Comparison of ENCODE assay signal across 24 cellular contexts in the genomic region with DNA sequence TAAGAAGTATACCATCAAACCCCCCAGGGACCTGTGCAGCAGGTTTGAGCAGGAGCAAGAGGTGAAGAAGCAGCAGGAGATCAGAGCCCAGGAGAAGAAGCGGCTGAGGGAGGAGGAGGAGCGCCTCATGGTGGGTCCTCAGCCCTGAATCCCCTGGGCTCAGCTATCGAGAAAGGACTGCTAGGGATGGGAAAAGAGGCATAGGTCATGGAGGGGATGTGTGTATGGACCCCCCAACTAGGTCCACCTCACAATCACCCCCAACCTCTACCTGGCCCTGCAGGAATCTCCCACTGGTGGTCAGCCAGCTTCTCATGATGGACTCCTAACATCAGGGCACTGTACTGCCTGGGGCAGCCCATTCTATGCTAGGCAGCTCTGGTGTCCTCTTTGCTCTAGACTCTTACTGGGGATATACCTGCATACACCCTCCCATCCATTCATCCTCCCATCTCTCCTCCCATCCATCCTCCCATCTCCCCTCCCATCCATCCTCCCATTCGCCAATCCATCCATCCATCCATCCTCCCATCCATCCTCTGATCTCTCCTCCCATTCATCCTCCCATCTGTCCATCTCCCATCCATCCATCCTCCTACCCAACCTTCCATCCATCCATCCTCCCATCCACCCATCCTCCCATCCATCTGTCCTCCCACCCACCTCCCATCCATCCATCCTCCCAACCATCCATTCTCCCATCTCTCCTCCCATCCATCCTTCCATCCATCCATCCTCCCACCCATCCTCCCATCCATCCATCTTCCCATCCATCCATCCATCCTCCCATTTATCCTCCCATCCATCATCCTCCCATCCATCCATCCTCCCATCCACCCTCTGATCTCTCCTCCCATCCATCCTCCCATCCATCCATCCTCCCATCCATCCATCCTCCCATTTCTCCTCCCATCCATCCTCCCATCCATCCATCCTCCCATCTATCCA. TPM values are rescaled to one million over a fixed set of nuclear protein-coding genes. Genes with fewer than 3 reads are reported as not detected.
DNase-seq lines count a peak whose midpoint lies in the region; ATAC-seq, FAIRE-seq and TF ChIP-seq lines count a peak whose summit lies in the region.
"Had no signal": no experiment of that assay in that cellular context is flagged by ENCODE, and none has a peak within 500 bp of the region (broad histone marks: within the 10 kb centered on the region; RNA-seq: fewer than 3 reads in every experiment).

No MANE protein-coding gene starts in this region.

- H3K4me3 ChIP-seq in HepG2 (replicated peaks in 1 of 3; ENCODE audit: insufficient read depth in 1 of 3, low read depth in 2 of 3, low read length in 3 of 3) = peak overlapping the region; percentile 11 to 58 (median 52)
- H3K4me3 ChIP-seq in brain microvascular endothelial cell (ENCODE audit: low read depth, low read length) = no peak overlapping the region
- H3K4me3 ChIP-seq: HAP-1, SK-N-MC had no signal

- DNase-seq in GM13977 (ENCODE audit: low spot score) = peak; percentile 12
- DNase-seq in HepG2 (ENCODE audit: low spot score) = no peak
- no peak for DNase-seq in type B pancreatic cell (ENCODE audit: extremely low spot score, unreplicated experiment)
- no peak for DNase-seq in LoVo (ENCODE audit: low spot score)
- no peak for DNase-seq in brain microvascular endothelial cell
- no peak for DNase-seq in activated CD4-positive, alpha-beta T cell treated with anti-CD3 and anti-CD28 coated beads for 4 hours
- DNase-seq: DMS 273 treated with DMSO at 0.1 percent for 48 hours, GDM1, KG1, NCI-H1417, NCI-H187, NCI-H2107, NCI-H510A treated with DMSO at 0.1 percent for 48 hours, NCI-H774, OCI-M1, SHP77 had no signal

- no peaks in the 10 kb centered on the region for H3K36me3 Mint-ChIP-seq in type B pancreatic cell
- H3K36me3 Mint-ChIP-seq: CD14-positive monocyte had no signal

- CTCF ChIA-PET in HepG2 (lab: Yijun Ruan, JAX; ENCODE audit: low intra/inter-chr PET ratio, low total read pairs) = interaction anchor here (0.8 kb wide), 1 partner anchor 56 kb away, joined by 4 read pairs; no protein-coding TSS in a partner anchor

- H3K9ac ChIP-seq in HepG2 (ENCODE audit: insufficient read depth, low read depth, low read length) = peak overlapping the region; percentile 68

- no peak for TF ChIP-seq RAD21 in HepG2 (CRISPR knock-in tag; IDR thresholded peaks at IDR 0.05)

- peaks cover 24% of the 10 kb centered on the region for H3K4me1 Mint-ChIP-seq in type B pancreatic cell (ENCODE audit: unreplicated experiment)
- H3K4me1 Mint-ChIP-seq: CD14-positive monocyte had no signal

- H3K9me3 ChIP-seq in HepG2 (ENCODE audit: low read length) = no peaks in the 10 kb centered on the region
- H3K9me3 ChIP-seq: HAP-1 had no signal

- H3K27me3 Mint-ChIP-seq in type B pancreatic cell = no peaks in the 10 kb centered on the region

- H3K4me3 Mint-ChIP-seq in type B pancreatic cell = no peak overlapping the region
- H3K4me3 Mint-ChIP-seq: CD14-positive monocyte had no signal

- no peak for TF ChIP-seq POLR2A in HepG2 (IDR thresholded peaks at IDR 0.05; ENCODE audit: insufficient read depth in 1 of 2, low read depth in 2 of 2, low read length in 2 of 2)

- in situ Hi-C loops in GM13977 (cut with MboI; ENCODE audit: low pct_unique_long_range_greater_than_20kb, low sequenced_read_pairs, unreplicated experiment) (no loop called here), HepG2 (cut with HindIII; ENCODE audit: extremely low pct_ligation_motif_present, low pct_unique_long_range_greater_than_20kb) (no loop called here), brain microvascular endothelial cell (cut with HindIII; ENCODE audit: low pct_ligation_motif_present, low sequenced_read_pairs) (no loop called here)

- ATAC-seq in HepG2 = peak; percentile 1; the same call in 1 of the 3 replicates

- H3K79me2 ChIP-seq in HepG2 (ENCODE audit: insufficient read depth, low read length) = no peaks in the 10 kb centered on the region

- H3K36me3 ChIP-seq in HepG2 (replicated peaks in 1 of 2; ENCODE audit: control insufficient read depth in 1 of 2, insufficient read depth in 2 of 2, low read length in 2 of 2) (no peaks in the 10 kb centered on the region), brain microvascular endothelial cell (replicated peaks) (no peaks in the 10 kb centered on the region)
- H3K36me3 ChIP-seq: HAP-1 had no signal

- peak overlapping the region; percentile 94 for H3K4me2 ChIP-seq in HepG2 (ENCODE audit: low read depth, low read length)

- intact Hi-C loops in HepG2 (cut with micrococcal nuclease; ENCODE audit: unreplicated experiment) = loop anchor here (1.0 to 2.0 kb wide), 2 partner anchors 15 to 44 kb away; no protein-coding TSS in a partner anchor

- peak overlapping the region; percentile 82 for H3K27ac Mint-ChIP-seq in type B pancreatic cell
- H3K27ac Mint-ChIP-seq: CD14-positive monocyte had no signal

- TF ChIP-seq CTCF in GM13977 (IDR thresholded peaks at IDR 0.05; ENCODE audit: extremely low read depth, insufficient read depth, missing control alignments) (no peak), VCaP (conservative IDR thresholded peaks at IDR 0.05) (no peak), HepG2 (CRISPR knock-in tag; IDR thresholded peaks at IDR 0.05) (no peak; the same call in 1 of the 2 replicates), type B pancreatic cell (conservative IDR thresholded peaks at IDR 0.05) (no peak), brain microvascular endothelial cell (IDR thresholded peaks at IDR 0.05; ENCODE audit: low read depth, low read length, missing control alignments) (no peak)

- 32% methylated on average over 4 of the region's 4 CpGs for WGBS in HepG2 (ENCODE audit: low lambda C conversion rate)

- no peak overlapping the region for H2AFZ ChIP-seq in HepG2 (ENCODE audit: low read length)

- H3K27me3 ChIP-seq in HepG2 (ENCODE audit: control insufficient read depth in 1 of 2, insufficient read depth in 2 of 2, low read length in 2 of 2) (no peaks in the 10 kb centered on the region), brain microvascular endothelial cell (replicated peaks) (peaks cover 4% of the 10 kb centered on the region)

- no peak for FAIRE-seq in HepG2 (lab: Jason Lieb, UNC)

- H4K20me1 ChIP-seq in HepG2 (ENCODE audit: insufficient read depth, low read length) = no peaks in the 10 kb centered on the region

- peaks cover 72% of the 10 kb centered on the region for H3K4me1 ChIP-seq in HepG2 (ENCODE audit: insufficient read depth, low read length)
- H3K4me1 ChIP-seq: HAP-1 had no signal

- H3K27ac ChIP-seq in VCaP (peak overlapping the region; percentile 84), HepG2 (ENCODE audit: extremely low read length, insufficient read depth, low read length) (peak overlapping the region; percentile 92), brain microvascular endothelial cell (no peak overlapping the region)
- H3K27ac ChIP-seq: SK-N-MC had no signal

- POLR2A ChIA-PET in HepG2 (lab: Yijun Ruan, JAX) = interaction anchor here (1.1 to 2.8 kb wide), 8 partner anchors 11 to 319 kb away, joined by 3 to 42 read pairs (median 10); a partner anchor contains a TSS

- TF ChIP-seq EP300 in HepG2 (IDR thresholded peaks at IDR 0.05; ENCODE audit: low read depth in 2 of 2, low read length in 2 of 2) (no peak), HepG2 (CRISPR knock-in tag; IDR thresholded peaks at IDR 0.05; ENCODE audit: borderline replicate concordance) (no peak)

- H3K9me3 Mint-ChIP-seq in type B pancreatic cell = no peaks in the 10 kb centered on the region

- no TSS peak for BruUV-seq in HepG2 (replicated peaks; lab: Mats Ljungman, UMichigan)

RNA-seq across cellular contexts. Expression of a gene that starts 10.6 kb away (rescaled TPM):
- total RNA-seq in HepG2 (2016; rRNA removed; fragmentation: Illumina TruSeq; extraction: Trizol) = 2.7 and 3.4 TPM in 2 replicates
- 0.26 and 1.5 TPM in 2 replicates for total RNA-seq in HepG2 (2016; cell fraction: cytosol; rRNA removed; fragmentation: Illumina TruSeq; extraction: Trizol; ENCODE audit: low read depth)
- 2.4 and 2.5 TPM in 2 replicates for total RNA-seq in HepG2 (2016; cell fraction: insoluble cytoplasmic fraction; rRNA removed; fragmentation: Illumina TruSeq; extraction: Trizol)
- total RNA-seq in HepG2 (2016; cell fraction: membrane; rRNA removed; fragmentation: Illumina TruSeq; extraction: Trizol) = 1.4 and 2.1 TPM in 2 replicates
- total RNA-seq in HepG2 (2016; cell fraction: nucleus; rRNA removed; fragmentation: Illumina TruSeq; extraction: Trizol) = 0.59 and 1.6 TPM in 2 replicates
- 3.4 and 3.5 TPM in 2 replicates for polyA plus RNA-seq in HepG2 (2011; rRNA removed)
- 2.7 and 3.1 TPM in 2 replicates for polyA plus RNA-seq in HepG2 (2011; cell fraction: cytosol; rRNA removed)
- polyA plus RNA-seq in HepG2 (2011; cell fraction: nucleus; rRNA removed) = 3.4 TPM in 2 replicates
- polyA plus RNA-seq in HepG2 (2012) = 4.1 and 4.4 TPM in 2 replicates
- 0.70 and 1.3 TPM in 2 replicates for polyA plus RNA-seq in HepG2 (2016; cell fraction: cytosol; fragmentation: Illumina TruSeq; extraction: Trizol; ENCODE audit: low read depth)
- 2.0 and 2.4 TPM in 2 replicates for polyA plus RNA-seq in HepG2 (2016; cell fraction: insoluble cytoplasmic fraction; fragmentation: Illumina TruSeq; extraction: Trizol; ENCODE audit: low read depth)
- polyA plus RNA-seq in HepG2 (2016; cell fraction: membrane; fragmentation: Illumina TruSeq; extraction: Trizol; ENCODE audit: low read depth) = 1.0 and 1.1 TPM in 2 replicates
- polyA plus RNA-seq in HepG2 (2016; cell fraction: nucleus; fragmentation: Illumina TruSeq; extraction: Trizol; ENCODE audit: insufficient read depth, low read depth) = 1.6 and 1.8 TPM in 2 replicates
- 1.2 TPM in 1 of 2 replicates, not detected in the other for polyA minus RNA-seq in HepG2 (2011; rRNA and poly(A)+ RNA removed; ENCODE audit: low replicate concordance)
- polyA minus RNA-seq in HepG2 (2011; cell fraction: cytosol; rRNA and poly(A)+ RNA removed) = 0.99 and 1.1 TPM in 2 replicates
- polyA minus RNA-seq in HepG2 (2011; cell fraction: nucleus; rRNA and poly(A)+ RNA removed) = 1.3 and 2.5 TPM in 2 replicates
- total RNA-seq in type B pancreatic cell (ENCODE audit: low replicate concordance) = 0.69 and 7.4 TPM in 2 replicates
- total RNA-seq: Daoy, M059J, RPMI7951 had no signal
- polyA plus RNA-seq: AG04450 had no signal

RNA-seq across cellular contexts. Expression of a gene that starts 30.4 kb away (rescaled TPM):
- total RNA-seq in HepG2 (2016; rRNA removed; fragmentation: Illumina TruSeq; extraction: Trizol) = 25.2 and 31.5 TPM in 2 replicates
- 14.2 and 18.3 TPM in 2 replicates for total RNA-seq in HepG2 (2016; cell fraction: cytosol; rRNA removed; fragmentation: Illumina TruSeq; extraction: Trizol; ENCODE audit: low read depth)
- total RNA-seq in HepG2 (2016; cell fraction: insoluble cytoplasmic fraction; rRNA removed; fragmentation: Illumina TruSeq; extraction: Trizol) = 21.2 and 33.1 TPM in 2 replicates
- total RNA-seq in HepG2 (2016; cell fraction: membrane; rRNA removed; fragmentation: Illumina TruSeq; extraction: Trizol) = 34.3 and 42.2 TPM in 2 replicates
- 21.9 and 25.7 TPM in 2 replicates for total RNA-seq in HepG2 (2016; cell fraction: nucleus; rRNA removed; fragmentation: Illumina TruSeq; extraction: Trizol)
- 39.8 and 43.5 TPM in 2 replicates for polyA plus RNA-seq in HepG2 (2011; rRNA removed)
- polyA plus RNA-seq in HepG2 (2011; cell fraction: cytosol; rRNA removed) = 17.4 and 27.7 TPM in 2 replicates
- polyA plus RNA-seq in HepG2 (2011; cell fraction: nucleus; rRNA removed) = 122 and 146 TPM in 2 replicates
- polyA plus RNA-seq in HepG2 (2012) = 16.2 and 20.9 TPM in 2 replicates
- 15.0 and 20.0 TPM in 2 replicates for polyA plus RNA-seq in HepG2 (2016; cell fraction: cytosol; fragmentation: Illumina TruSeq; extraction: Trizol; ENCODE audit: low read depth)
- polyA plus RNA-seq in HepG2 (2016; cell fraction: insoluble cytoplasmic fraction; fragmentation: Illumina TruSeq; extraction: Trizol; ENCODE audit: low read depth) = 22.6 and 30.3 TPM in 2 replicates
- polyA plus RNA-seq in HepG2 (2016; cell fraction: membrane; fragmentation: Illumina TruSeq; extraction: Trizol; ENCODE audit: low read depth) = 30.4 and 34.5 TPM in 2 replicates
- 49.3 and 53.8 TPM in 2 replicates for polyA plus RNA-seq in HepG2 (2016; cell fraction: nucleus; fragmentation: Illumina TruSeq; extraction: Trizol; ENCODE audit: insufficient read depth, low read depth)
- polyA minus RNA-seq in HepG2 (2011; rRNA and poly(A)+ RNA removed; ENCODE audit: low replicate concordance) = 29.8 and 60.0 TPM in 2 replicates
- polyA minus RNA-seq in HepG2 (2011; cell fraction: cytosol; rRNA and poly(A)+ RNA removed) = 13.6 and 19.1 TPM in 2 replicates
- 27.9 and 30.3 TPM in 2 replicates for polyA minus RNA-seq in HepG2 (2011; cell fraction: nucleus; rRNA and poly(A)+ RNA removed)
- 20.2 and 31.7 TPM in 2 replicates for total RNA-seq in type B pancreatic cell (ENCODE audit: low replicate concordance)

RNA-seq across cellular contexts. Expression of a gene that starts 37.1 kb away (rescaled TPM):
- total RNA-seq in HepG2 (2016; rRNA removed; fragmentation: Illumina TruSeq; extraction: Trizol) (1.0 and 2.7 TPM in 2 replicates), type B pancreatic cell (ENCODE audit: low replicate concordance) (not detected in 2 replicates)
- total RNA-seq in HepG2 (2016; cell fraction: cytosol; rRNA removed; fragmentation: Illumina TruSeq; extraction: Trizol; ENCODE audit: low read depth) = 0.79 and 1.1 TPM in 2 replicates
- total RNA-seq in HepG2 (2016; cell fraction: insoluble cytoplasmic fraction; rRNA removed; fragmentation: Illumina TruSeq; extraction: Trizol) = 1.1 and 2.2 TPM in 2 replicates
- total RNA-seq in HepG2 (2016; cell fraction: membrane; rRNA removed; fragmentation: Illumina TruSeq; extraction: Trizol) = 1.0 and 1.5 TPM in 2 replicates
- total RNA-seq in HepG2 (2016; cell fraction: nucleus; rRNA removed; fragmentation: Illumina TruSeq; extraction: Trizol) = 2.3 and 2.7 TPM in 2 replicates
- polyA plus RNA-seq in HepG2 (2011; rRNA removed) = 11.8 and 13.6 TPM in 2 replicates
- 10.8 and 11.2 TPM in 2 replicates for polyA plus RNA-seq in HepG2 (2011; cell fraction: cytosol; rRNA removed)
- polyA plus RNA-seq in HepG2 (2011; cell fraction: nucleus; rRNA removed) = 21.1 and 23.7 TPM in 2 replicates
- polyA plus RNA-seq in HepG2 (2012) = 5.8 and 8.1 TPM in 2 replicates
- polyA plus RNA-seq in HepG2 (2016; cell fraction: cytosol; fragmentation: Illumina TruSeq; extraction: Trizol; ENCODE audit: low read depth) = 0.49 and 0.54 TPM in 2 replicates
- polyA plus RNA-seq in HepG2 (2016; cell fraction: insoluble cytoplasmic fraction; fragmentation: Illumina TruSeq; extraction: Trizol; ENCODE audit: low read depth) = 1.3 TPM in 2 replicates
- 0.65 and 1.0 TPM in 2 replicates for polyA plus RNA-seq in HepG2 (2016; cell fraction: membrane; fragmentation: Illumina TruSeq; extraction: Trizol; ENCODE audit: low read depth)
- 5.4 and 6.5 TPM in 2 replicates for polyA plus RNA-seq in HepG2 (2016; cell fraction: nucleus; fragmentation: Illumina TruSeq; extraction: Trizol; ENCODE audit: insufficient read depth, low read depth)
- 0.91 and 31.9 TPM in 2 replicates for polyA minus RNA-seq in HepG2 (2011; rRNA and poly(A)+ RNA removed; ENCODE audit: low replicate concordance)
- 4.7 and 5.3 TPM in 2 replicates for polyA minus RNA-seq in HepG2 (2011; cell fraction: cytosol; rRNA and poly(A)+ RNA removed)
- 8.9 and 10.4 TPM in 2 replicates for polyA minus RNA-seq in HepG2 (2011; cell fraction: nucleus; rRNA and poly(A)+ RNA removed)
- total RNA-seq: Daoy, M059J, RPMI7951 had no signal
- polyA plus RNA-seq: AG04450 had no signal
